In the genomic region with DNA sequence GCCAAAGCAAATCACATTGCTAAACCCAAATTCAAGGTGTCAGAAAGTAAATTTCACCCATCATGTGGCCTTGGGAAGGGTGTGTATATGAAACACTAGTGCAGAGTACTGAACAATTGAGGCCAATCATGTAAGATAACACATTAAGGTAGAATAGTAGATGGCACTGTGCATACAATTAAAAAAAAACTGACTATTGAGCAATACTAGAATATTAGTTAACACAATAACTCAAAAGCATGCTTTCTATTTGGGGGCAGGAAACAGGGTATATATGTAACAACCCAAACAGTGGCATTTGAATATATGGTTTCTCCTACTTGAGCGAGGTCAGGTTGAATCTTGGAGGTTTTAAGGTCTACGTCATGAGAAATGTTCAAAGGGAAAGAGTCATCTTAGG, we compare ENCODE assay signal across 35 cellular contexts.
"Had no signal": no experiment of that assay in that cellular context is flagged by ENCODE, and none has a peak within 500 bp of the region (broad histone marks: within the 10 kb centered on the region; RNA-seq: fewer than 3 reads in every experiment).

No MANE protein-coding gene starts in this region.

- H3K4me3 ChIP-seq: MG63 had no signal

- H3K36me3 ChIP-seq: MG63 had no signal

- H3K27me3 ChIP-seq: MG63 had no signal

- DNase-seq: Kasumi-1, MG63, MM.1S, MV-4-11, NCI-H1048, NCI-H1092, NCI-H1092 treated with DMSO at 0.1 percent for 48 hours, NCI-H1105, NCI-H1105 treated with DMSO at 0.1 percent for 48 hours, NCI-H1417, NCI-H1417 treated with DMSO at 0.1 percent for 48 hours, NCI-H1436, NCI-H1436 treated with DMSO at 0.1 percent for 48 hours, NCI-H146, NCI-H1694, NCI-H1694 treated with DMSO at 0.1 percent for 48 hours, NCI-H187, NCI-H187 treated with DMSO at 0.1 percent for 48 hours, NCI-H1930, NCI-H2029, NCI-H2029 treated with DMSO at 0.1 percent for 48 hours, NCI-H2081, NCI-H2081 treated with DMSO at 0.1 percent for 48 hours, NCI-H2107, NCI-H2171, NCI-H2171 treated with DMSO at 0.1 percent for 48 hours, NCI-H2227 treated with DMSO at 0.1 percent for 48 hours, NCI-H226, NCI-H345, NCI-H446, NCI-H446 treated with DMSO at 0.1 percent for 48 hours, NCI-H510A, NCI-H510A treated with DMSO at 0.1 percent for 48 hours, NCI-H524, NCI-H524 treated with DMSO at 0.1 percent for 48 hours had no signal

- H3K9me3 ChIP-seq: MG63 had no signal
